2 cellular contexts compared by ENCODE assay signal in the genomic region with DNA sequence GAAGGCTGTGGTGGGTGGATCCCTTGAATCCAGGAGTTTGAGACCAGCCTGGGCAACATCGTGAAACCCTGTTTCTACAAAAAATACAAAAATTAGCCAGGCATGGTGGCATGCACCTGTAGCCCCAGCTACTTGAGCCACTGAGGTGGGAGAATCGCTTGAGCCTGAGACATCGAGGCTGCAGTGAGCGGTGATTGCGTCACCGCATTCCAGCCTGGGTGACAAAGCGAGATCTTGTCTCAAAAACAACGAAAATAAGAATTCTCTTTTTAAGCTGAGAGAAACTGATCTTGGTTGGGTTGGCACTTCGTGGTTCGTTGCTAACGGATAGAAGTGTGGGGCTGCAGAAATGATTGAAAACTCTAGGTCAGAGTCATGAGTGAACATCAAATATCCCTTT.
TF ChIP-seq lines count a peak whose summit lies in the region.

No MANE protein-coding gene starts in this region.

TF ChIP-seq in HepG2, 621 proteins besides CTCF, POLR2A, EP300 and RAD21 (continued from another document):
- TF ChIP-seq, protein P1, sequence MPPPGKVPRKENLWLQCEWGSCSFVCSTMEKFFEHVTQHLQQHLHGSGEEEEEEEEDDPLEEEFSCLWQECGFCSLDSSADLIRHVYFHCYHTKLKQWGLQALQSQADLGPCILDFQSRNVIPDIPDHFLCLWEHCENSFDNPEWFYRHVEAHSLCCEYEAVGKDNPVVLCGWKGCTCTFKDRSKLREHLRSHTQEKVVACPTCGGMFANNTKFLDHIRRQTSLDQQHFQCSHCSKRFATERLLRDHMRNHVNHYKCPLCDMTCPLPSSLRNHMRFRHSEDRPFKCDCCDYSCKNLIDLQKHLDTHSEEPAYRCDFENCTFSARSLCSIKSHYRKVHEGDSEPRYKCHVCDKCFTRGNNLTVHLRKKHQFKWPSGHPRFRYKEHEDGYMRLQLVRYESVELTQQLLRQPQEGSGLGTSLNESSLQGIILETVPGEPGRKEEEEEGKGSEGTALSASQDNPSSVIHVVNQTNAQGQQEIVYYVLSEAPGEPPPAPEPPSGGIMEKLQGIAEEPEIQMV (CRISPR knock-in tag; IDR thresholded peaks at IDR 0.05; ENCODE audit: low read depth): no peak
- TF ChIP-seq ZNF207 (IDR thresholded peaks at IDR 0.05; ENCODE audit: borderline replicate concordance) (no peak), FOXA1 (IDR thresholded peaks at IDR 0.05) (no peak), FOXA1 (CRISPR knock-in tag; IDR thresholded peaks at IDR 0.05) (no peak), NBN (conservative IDR thresholded peaks at IDR 0.05) (no peak), CEBPG (CRISPR knock-in tag; IDR thresholded peaks at IDR 0.05) (peak; percentile 47; the same call in 1 of the 2 replicates), ARNTL (CRISPR knock-in tag; IDR thresholded peaks at IDR 0.05) (no peak), ZNF235 (CRISPR knock-in tag; IDR thresholded peaks at IDR 0.05; ENCODE audit: borderline replicate concordance) (no peak), ZNF224 (CRISPR knock-in tag; IDR thresholded peaks at IDR 0.05) (no peak), ZNF333 (CRISPR knock-in tag; IDR thresholded peaks at IDR 0.05; ENCODE audit: borderline replicate concordance) (no peak), CEBPB (IDR thresholded peaks at IDR 0.05; ENCODE audit: borderline replicate concordance, low read depth, low read length) (peak; percentile 90)
- TF ChIP-seq, protein P2, sequence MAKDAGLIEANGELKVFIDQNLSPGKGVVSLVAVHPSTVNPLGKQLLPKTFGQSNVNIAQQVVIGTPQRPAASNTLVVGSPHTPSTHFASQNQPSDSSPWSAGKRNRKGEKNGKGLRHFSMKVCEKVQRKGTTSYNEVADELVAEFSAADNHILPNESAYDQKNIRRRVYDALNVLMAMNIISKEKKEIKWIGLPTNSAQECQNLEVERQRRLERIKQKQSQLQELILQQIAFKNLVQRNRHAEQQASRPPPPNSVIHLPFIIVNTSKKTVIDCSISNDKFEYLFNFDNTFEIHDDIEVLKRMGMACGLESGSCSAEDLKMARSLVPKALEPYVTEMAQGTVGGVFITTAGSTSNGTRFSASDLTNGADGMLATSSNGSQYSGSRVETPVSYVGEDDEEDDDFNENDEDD (CRISPR knock-in tag; IDR thresholded peaks at IDR 0.05; ENCODE audit: borderline replicate concordance): no peak

TF ChIP-seq in H1, 55 proteins besides CTCF, POLR2A, EP300 and RAD21 (continued from another document):
- TF ChIP-seq CEBPB (IDR thresholded peaks at IDR 0.05; ENCODE audit: low read depth, low read length) (peak; percentile 92), BCL11A (IDR thresholded peaks at IDR 0.05; ENCODE audit: low read depth in 2 of 2, low read length in 2 of 2) (no peak), CBX8 (IDR thresholded peaks at IDR 0.05; ENCODE audit: borderline replicate concordance, low read depth, low read length) (no peak), NANOG (IDR thresholded peaks at IDR 0.05; ENCODE audit: insufficient read depth, low read depth, low read length, poor library complexity, severe bottlenecking) (no peak)
- TF ChIP-seq, protein P3, sequence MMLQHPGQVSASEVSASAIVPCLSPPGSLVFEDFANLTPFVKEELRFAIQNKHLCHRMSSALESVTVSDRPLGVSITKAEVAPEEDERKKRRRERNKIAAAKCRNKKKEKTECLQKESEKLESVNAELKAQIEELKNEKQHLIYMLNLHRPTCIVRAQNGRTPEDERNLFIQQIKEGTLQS (IDR thresholded peaks at IDR 0.05; ENCODE audit: insufficient read depth, low read depth, low read length): 0 out of 2 replicates have a peak, but pooled peaks have one; percentile 21
